ENCODE assay signal across 18 cellular contexts in the genomic region with DNA sequence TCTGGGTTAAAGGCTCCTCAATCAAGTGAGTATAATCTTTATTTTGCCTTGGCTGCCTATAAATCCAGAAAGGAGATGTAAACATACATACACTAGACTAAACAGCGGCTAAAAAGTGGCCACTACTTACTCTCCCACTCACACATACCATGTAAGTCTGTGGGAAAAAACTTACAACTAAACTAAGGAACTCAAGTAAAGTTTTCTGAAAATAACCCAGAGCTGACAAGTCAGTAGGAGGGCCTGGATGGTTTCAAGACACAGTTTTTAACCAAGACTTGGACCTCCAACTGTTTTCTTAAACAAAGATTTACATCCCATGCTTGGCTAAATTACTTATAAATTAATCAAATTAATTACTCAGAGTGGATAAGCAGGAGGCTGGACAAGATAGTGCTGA.
"Had no signal": no experiment of that assay in that cellular context is flagged by ENCODE, and none has a peak within 500 bp of the region (broad histone marks: within the 10 kb centered on the region; RNA-seq: fewer than 3 reads in every experiment).

No MANE protein-coding gene starts in this region.

- H3K9me3 ChIP-seq: lower lobe of right lung, neutrophil had no signal

- H3K4me1 Mint-ChIP-seq: activated naive CD8-positive, alpha-beta T cell treated with anti-CD3 and anti-CD28 coated beads, Interleukin-2, amount 50 U/mL, for 24 hours; activated T-helper 17 cell treated with anti-CD3 and anti-CD28 coated beads, Interleukin-2, amount 50 U/mL, for 72 hours had no signal

- DNase-seq: activated CD4-positive, alpha-beta T cell treated with anti-CD3 and anti-CD28 coated beads, Interleukin-2, amount 50 U/mL, for 4 hours; activated CD4-positive, CD25-positive, alpha-beta regulatory T cell treated with anti-CD3 and anti-CD28 coated beads, Interleukin-2, amount 50 U/mL, for 72 hours; activated naive CD4-positive, alpha-beta T cell treated with anti-CD3 and anti-CD28 coated beads for 36 hours; activated naive CD8-positive, alpha-beta T cell treated with anti-CD3 and anti-CD28 coated beads, Interleukin-2, amount 50 U/mL, for 24 hours; hypothalamus; lower lobe of right lung; midbrain; retina; stimulated activated CD4-positive, alpha-beta T cell treated with anti-CD3 and anti-CD28 coated beads, Interleukin-2, amount 100 ng/mL, for 48 hours; stimulated activated naive B cell treated with anti-CD40 and anti-IgM and Interleukin-4, amounts not matched to agents 10 μg/mL and 1 μg/mL and 100 μg/mL, for 72 hours; T-helper 1 cell; T1000; trophoblast cell had no signal

- H3K27me3 ChIP-seq: cardiac muscle cell, neutrophil had no signal

- ATAC-seq: activated naive CD8-positive, alpha-beta T cell treated with anti-CD3 and anti-CD28 coated beads, Interleukin-2, amount 50 U/mL, for 24 hours; activated T-helper 17 cell treated with anti-CD3 and anti-CD28 coated beads, Interleukin-2, amount 50 U/mL, for 72 hours; esophagus mucosa; lower lobe of right lung had no signal

- H3K4me3 Mint-ChIP-seq: activated naive CD4-positive, alpha-beta T cell treated with anti-CD3 and anti-CD28 coated beads for 36 hours; activated naive CD8-positive, alpha-beta T cell treated with anti-CD3 and anti-CD28 coated beads, Interleukin-2, amount 50 U/mL, for 24 hours; activated T-helper 17 cell treated with anti-CD3 and anti-CD28 coated beads, Interleukin-2, amount 50 U/mL, for 72 hours; stimulated activated naive B cell treated with anti-CD40 and anti-IgM and Interleukin-4, amounts not matched to agents 10 μg/mL and 1 μg/mL and 100 μg/mL, for 72 hours had no signal

- H3K36me3 ChIP-seq: cardiac muscle cell had no signal

- H3K27ac Mint-ChIP-seq: activated naive CD4-positive, alpha-beta T cell treated with anti-CD3 and anti-CD28 coated beads for 36 hours; activated naive CD8-positive, alpha-beta T cell treated with anti-CD3 and anti-CD28 coated beads, Interleukin-2, amount 50 U/mL, for 24 hours; activated T-helper 17 cell treated with anti-CD3 and anti-CD28 coated beads, Interleukin-2, amount 50 U/mL, for 72 hours; naive B cell; stimulated activated naive B cell treated with anti-CD40 and anti-IgM and Interleukin-4, amounts not matched to agents 10 μg/mL and 1 μg/mL and 100 μg/mL, for 72 hours had no signal

- H3K4me1 ChIP-seq: lower lobe of right lung had no signal

- H3K4me3 ChIP-seq: cardiac muscle cell, lower lobe of right lung had no signal

- H3K9me3 Mint-ChIP-seq: stimulated activated naive B cell treated with anti-CD40 and anti-IgM and Interleukin-4, amounts not matched to agents 10 μg/mL and 1 μg/mL and 100 μg/mL, for 72 hours had no signal

- H3K27ac ChIP-seq: cardiac muscle cell, lower lobe of right lung, neutrophil had no signal
